14 cellular contexts compared by ENCODE assay signal in the genomic region with DNA sequence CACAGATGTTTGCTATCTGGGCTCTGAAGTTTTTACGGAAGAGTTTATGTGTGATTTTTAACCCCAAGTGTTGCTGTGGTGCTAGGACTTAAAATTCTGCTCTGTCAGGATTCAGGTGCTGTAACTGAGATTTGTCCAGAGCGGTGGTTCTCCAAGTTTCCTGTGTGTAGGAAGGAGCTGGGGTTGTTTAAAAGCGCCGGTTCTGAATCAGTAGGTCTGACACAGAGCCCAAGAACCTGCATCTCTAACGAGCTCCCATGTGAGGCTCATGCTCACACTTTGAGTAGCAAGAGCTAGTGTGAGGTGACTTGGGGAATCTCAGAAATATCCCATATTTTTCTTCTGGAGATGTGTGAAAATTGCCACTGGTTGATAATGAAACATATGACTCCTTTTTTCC.
DNase-seq lines count a peak whose midpoint lies in the region; ATAC-seq, FAIRE-seq and TF ChIP-seq lines count a peak whose summit lies in the region.
"Had no signal": no experiment of that assay in that cellular context is flagged by ENCODE, and none has a peak within 500 bp of the region (broad histone marks: within the 10 kb centered on the region; RNA-seq: fewer than 3 reads in every experiment).

No MANE protein-coding gene starts in this region.

- in situ Hi-C loops in brain microvascular endothelial cell (cut with HindIII; ENCODE audit: low pct_ligation_motif_present, low sequenced_read_pairs) = no loop called here

- no peak overlapping the region for H3K27ac Mint-ChIP-seq in stimulated activated effector memory CD8-positive, alpha-beta T cell treated with anti-CD3 and anti-CD28 coated beads, Interleukin-12 subunit alpha, Interleukin-12 subunit beta, amount 100 ng/mL, for 72 hours
- H3K27ac Mint-ChIP-seq: activated naive CD8-positive, alpha-beta T cell treated with anti-CD3 and anti-CD28 coated beads, Interleukin-2, amount 10 ng/mL, durations not matched to agents 7 days and 5 days; T-cell had no signal

- ATAC-seq in activated T-cell treated with anti-CD3 and anti-CD28 coated beads, Interleukin-2, amount 50 U/mL, for 4 hours = peak; percentile 36 to 59
- ATAC-seq in stimulated activated effector memory CD8-positive, alpha-beta T cell treated with anti-CD3 and anti-CD28 coated beads, Interleukin-12 subunit alpha, Interleukin-12 subunit beta, amount 100 ng/mL, for 72 hours = peak; percentile 55
- ATAC-seq in HG03039 (IDR thresholded peaks at IDR 0.05; ENCODE audit: unreplicated experiment) = no peak
- ATAC-seq: T-cell, upper lobe of right lung had no signal

- H3K27me3 ChIP-seq in brain microvascular endothelial cell (replicated peaks) = no peaks in the 10 kb centered on the region
- H3K27me3 ChIP-seq: upper lobe of right lung had no signal

- H3K4me3 Mint-ChIP-seq in activated T-cell treated with anti-CD3 and anti-CD28 coated beads, Interleukin-2, amount 50 U/mL, for 4 hours = no peak overlapping the region
- H3K4me3 Mint-ChIP-seq in stimulated activated effector memory CD8-positive, alpha-beta T cell treated with anti-CD3 and anti-CD28 coated beads, Interleukin-12 subunit alpha, Interleukin-12 subunit beta, amount 100 ng/mL, for 72 hours = no peak overlapping the region
- H3K4me3 Mint-ChIP-seq: activated naive CD8-positive, alpha-beta T cell treated with anti-CD3 and anti-CD28 coated beads, Interleukin-2, amount 10 ng/mL, durations not matched to agents 7 days and 5 days; T-cell had no signal

- no peak for FAIRE-seq in kidney (lab: Jason Lieb, UNC)

- no peak for DNase-seq in activated T-cell treated with anti-CD3 and anti-CD28 coated beads, Interleukin-2, amount 50 U/mL, for 4 hours
- DNase-seq in activated T-cell treated with anti-CD3 and anti-CD28 coated beads, Interleukin-2, amount 50 U/mL, for 1 hour = no peak
- DNase-seq in NCI-H226 = peak; percentile 30
- no peak for DNase-seq in brain microvascular endothelial cell
- no peak for DNase-seq in stimulated activated effector memory CD8-positive, alpha-beta T cell treated with anti-CD3 and anti-CD28 coated beads, Interleukin-12 subunit alpha, Interleukin-12 subunit beta, amount 100 ng/mL, for 72 hours (ENCODE audit: low spot score in 2 of 2)
- DNase-seq in kidney = no peak
- DNase-seq in mucosa of gallbladder (ENCODE audit: low spot score) = no peak
- DNase-seq: activated naive CD8-positive, alpha-beta T cell treated with anti-CD3 and anti-CD28 coated beads, Interleukin-2, amount 10 ng/mL, durations not matched to agents 7 days and 5 days; dermis blood vessel endothelial cell; NCI-H446; occipital lobe; T-cell; upper lobe of right lung had no signal

- TF ChIP-seq CTCF in brain microvascular endothelial cell (IDR thresholded peaks at IDR 0.05; ENCODE audit: low read depth, low read length, missing control alignments) (no peak), kidney (IDR thresholded peaks at IDR 0.05; ENCODE audit: borderline replicate concordance, extremely low read depth, insufficient read depth) (no peak)

- H3K36me3 Mint-ChIP-seq in activated T-cell treated with anti-CD3 and anti-CD28 coated beads, Interleukin-2, amount 50 U/mL, for 4 hours (ENCODE audit: insufficient read depth) = no peaks in the 10 kb centered on the region
- H3K36me3 Mint-ChIP-seq in stimulated activated effector memory CD8-positive, alpha-beta T cell treated with anti-CD3 and anti-CD28 coated beads, Interleukin-12 subunit alpha, Interleukin-12 subunit beta, amount 100 ng/mL, for 72 hours = no peaks in the 10 kb centered on the region
- H3K36me3 Mint-ChIP-seq: T-cell had no signal

- peaks cover 0 to 9% of the 10 kb centered on the region in 2 donors for H3K9me3 ChIP-seq in kidney (ENCODE audit: control insufficient read depth in 1 of 2, low read length in 2 of 2)

- intact Hi-C loops in kidney (cut with DNase I) = no loop called here

- peak overlapping the region; percentile 6 for H3K27ac ChIP-seq in brain microvascular endothelial cell
- no peak overlapping the region for H3K27ac ChIP-seq in kidney (ENCODE audit: low read depth in 2 of 2, low read length in 2 of 2)
- H3K27ac ChIP-seq: upper lobe of right lung had no signal

- H3K4me3 ChIP-seq in brain microvascular endothelial cell (ENCODE audit: low read depth, low read length) (no peak overlapping the region), kidney (ENCODE audit: low read length in 2 of 2) (no peak overlapping the region)
- H3K4me3 ChIP-seq: upper lobe of right lung had no signal

- peaks cover 14% of the 10 kb centered on the region for H3K27me3 Mint-ChIP-seq in activated T-cell treated with anti-CD3 and anti-CD28 coated beads, Interleukin-2, amount 50 U/mL, for 4 hours (ENCODE audit: low read depth)
- H3K27me3 Mint-ChIP-seq: activated naive CD8-positive, alpha-beta T cell treated with anti-CD3 and anti-CD28 coated beads, Interleukin-2, amount 10 ng/mL, durations not matched to agents 7 days and 5 days had no signal

- no peaks in the 10 kb centered on the region for H3K4me1 ChIP-seq in kidney (ENCODE audit: control insufficient read depth in 1 of 2, insufficient read depth in 1 of 2, low read depth in 1 of 2, low read length in 2 of 2)
- H3K4me1 ChIP-seq: upper lobe of right lung had no signal

- H3K36me3 ChIP-seq in brain microvascular endothelial cell (replicated peaks) (no peaks in the 10 kb centered on the region), kidney (ENCODE audit: control insufficient read depth in 1 of 2, insufficient read depth in 2 of 2, low read length in 2 of 2) (no peaks in the 10 kb centered on the region)
- H3K36me3 ChIP-seq: upper lobe of right lung had no signal

- peaks cover 8% of the 10 kb centered on the region for H3K9me3 Mint-ChIP-seq in activated T-cell treated with anti-CD3 and anti-CD28 coated beads, Interleukin-2, amount 50 U/mL, for 4 hours
- H3K9me3 Mint-ChIP-seq in stimulated activated effector memory CD8-positive, alpha-beta T cell treated with anti-CD3 and anti-CD28 coated beads, Interleukin-12 subunit alpha, Interleukin-12 subunit beta, amount 100 ng/mL, for 72 hours = peaks cover 4% of the 10 kb centered on the region

- H3K9ac ChIP-seq in kidney (ENCODE audit: low read length in 2 of 2) = no peak overlapping the region

- peaks cover 5% of the 10 kb centered on the region for H3K4me1 Mint-ChIP-seq in activated T-cell treated with anti-CD3 and anti-CD28 coated beads, Interleukin-2, amount 50 U/mL, for 4 hours (ENCODE audit: low read depth)
- H3K4me1 Mint-ChIP-seq in stimulated activated effector memory CD8-positive, alpha-beta T cell treated with anti-CD3 and anti-CD28 coated beads, Interleukin-12 subunit alpha, Interleukin-12 subunit beta, amount 100 ng/mL, for 72 hours = peaks cover 13% of the 10 kb centered on the region
- H3K4me1 Mint-ChIP-seq: T-cell had no signal
